8 cellular contexts compared by ENCODE assay signal in the genomic region with DNA sequence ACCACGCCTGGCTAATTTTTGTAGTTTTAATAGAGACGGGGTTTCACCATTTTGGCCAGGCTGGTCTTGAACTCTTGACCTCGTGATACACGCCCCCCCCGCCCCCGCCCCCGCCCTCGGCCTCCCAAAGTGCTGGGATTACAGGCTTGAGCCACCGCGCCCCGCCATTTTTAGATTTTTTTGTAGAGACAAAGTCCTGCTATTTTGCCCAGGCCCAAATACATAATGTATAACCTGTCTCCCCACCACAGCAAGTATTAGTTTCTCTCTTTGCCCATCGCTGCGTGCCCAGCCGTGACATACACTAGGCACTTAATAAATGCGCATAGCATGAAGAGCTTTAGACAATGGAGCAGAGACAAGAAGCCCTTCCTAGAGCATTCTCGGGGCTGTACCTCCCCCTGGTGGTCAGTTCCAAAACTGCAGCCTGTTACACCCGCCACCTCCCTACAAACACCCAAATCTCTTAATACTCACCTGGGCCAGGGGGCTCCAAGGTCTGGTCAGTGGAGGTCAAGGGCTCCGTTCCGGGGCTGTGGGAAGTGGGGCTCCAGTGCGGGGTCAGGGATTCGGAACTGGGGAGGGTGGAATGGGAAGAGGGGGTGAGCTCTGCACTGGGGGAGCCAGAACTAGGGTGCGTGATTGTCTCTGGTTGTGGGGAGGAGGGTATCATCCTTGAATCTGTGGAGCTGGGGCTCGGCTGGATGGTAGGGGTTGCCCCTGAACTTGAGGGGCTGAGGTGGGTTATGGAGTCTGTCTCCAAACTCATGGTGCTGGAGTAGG. TPM values are rescaled to one million over a fixed set of nuclear protein-coding genes. Genes with fewer than 3 reads are reported as not detected.
DNase-seq lines count a peak whose midpoint lies in the region; ATAC-seq and TF ChIP-seq lines count a peak whose summit lies in the region.

No MANE protein-coding gene starts in this region.

- H4K20me1 ChIP-seq in OCI-LY3 (ENCODE audit: insufficient read depth, low read length): no peaks in the 10 kb centered on the region

- no peaks in the 10 kb centered on the region for H3K9me3 ChIP-seq in CD8-positive, alpha-beta memory T cell (ENCODE audit: low read length)
- no peaks in the 10 kb centered on the region for H3K9me3 ChIP-seq in OCI-LY3 (ENCODE audit: insufficient read depth, low read length)

- H3K4me1 Mint-ChIP-seq in CD8-positive, alpha-beta memory T cell: peaks cover 0 to 1% (median 0%) of the 10 kb centered on the region in 3 donors
- H3K4me1 Mint-ChIP-seq in nephron progenitor cell: peaks cover 6% of the 10 kb centered on the region
- peaks cover 12% of the 10 kb centered on the region for H3K4me1 Mint-ChIP-seq in stimulated activated naive CD8-positive, alpha-beta T cell treated with anti-CD3 and anti-CD28 coated beads, Interleukin-15, Interleukin-2, amounts not matched to agents 100 ng/mL and 50 ng/mL, for 24 hours (ENCODE audit: low read depth)

- CTCF ChIA-PET in CD8-positive, alpha-beta memory T cell (lab: Charles Lee): interaction anchor here (0.6 to 11.8 kb wide), 35 partner anchors 8 to 248 kb away, joined by 3 to 116 read pairs (median 5); a partner anchor contains a TSS

- H3K4me2 ChIP-seq in OCI-LY3 (ENCODE audit: low read length): peak overlapping the region; percentile 36

- POLR2A ChIA-PET in CD8-positive, alpha-beta memory T cell (lab: Charles Lee): interaction anchor here (1.7 kb wide), 1 partner anchor 60 kb away, joined by 8 read pairs; no protein-coding TSS in a partner anchor

- peak; percentile 66 to 85 (median 72) for DNase-seq in CD8-positive, alpha-beta memory T cell
- DNase-seq in HT1080 (ENCODE audit: low read depth) (peak; percentile 72), activated T-cell treated with anti-CD3 and anti-CD28 coated beads for 4 hours (peak; percentile 82), fibroblast of gingiva (ENCODE audit: low read depth) (peak; percentile 39), nephron progenitor cell (peak; percentile 86)

- H2AFZ ChIP-seq in OCI-LY3 (ENCODE audit: low read depth, low read length): peak overlapping the region; percentile 82; the same call in 1 of the 2 replicates

- peaks cover 8% of the 10 kb centered on the region for H3K27me3 ChIP-seq in CD8-positive, alpha-beta memory T cell (ENCODE audit: insufficient read depth, low read length, poor library complexity, severe bottlenecking)
- peaks cover 8% of the 10 kb centered on the region; the same call in 1 of the 2 replicates for H3K27me3 ChIP-seq in OCI-LY3 (ENCODE audit: low read depth, low read length)

- H3K27ac Mint-ChIP-seq in CD8-positive, alpha-beta memory T cell: no peak overlapping the region
- H3K27ac Mint-ChIP-seq in nephron progenitor cell: no peak overlapping the region
- no peak overlapping the region for H3K27ac Mint-ChIP-seq in stimulated activated naive CD8-positive, alpha-beta T cell treated with anti-CD3 and anti-CD28 coated beads, Interleukin-15, Interleukin-2, amounts not matched to agents 100 ng/mL and 50 ng/mL, for 24 hours

- no peak overlapping the region for H3K4me3 ChIP-seq in CD8-positive, alpha-beta memory T cell (ENCODE audit: low read length)
- H3K4me3 ChIP-seq in OCI-LY3 (ENCODE audit: low read length): no peak overlapping the region; the same call in 1 of the 2 replicates

- no peaks in the 10 kb centered on the region for H3K79me2 ChIP-seq in OCI-LY3 (ENCODE audit: low read length)

- H3K4me3 Mint-ChIP-seq in CD8-positive, alpha-beta memory T cell: no peak overlapping the region
- H3K4me3 Mint-ChIP-seq in nephron progenitor cell: no peak overlapping the region
- H3K4me3 Mint-ChIP-seq in stimulated activated naive CD8-positive, alpha-beta T cell treated with anti-CD3 and anti-CD28 coated beads, Interleukin-15, Interleukin-2, amounts not matched to agents 100 ng/mL and 50 ng/mL, for 24 hours: peak overlapping the region; percentile 11

- H3K9me3 Mint-ChIP-seq in CD8-positive, alpha-beta memory T cell: no peaks in the 10 kb centered on the region
- no peaks in the 10 kb centered on the region for H3K9me3 Mint-ChIP-seq in nephron progenitor cell
- no peaks in the 10 kb centered on the region for H3K9me3 Mint-ChIP-seq in stimulated activated naive CD8-positive, alpha-beta T cell treated with anti-CD3 and anti-CD28 coated beads, Interleukin-15, Interleukin-2, amounts not matched to agents 100 ng/mL and 50 ng/mL, for 24 hours

- H3K36me3 ChIP-seq in CD8-positive, alpha-beta memory T cell (ENCODE audit: insufficient read depth, low read length): no peaks in the 10 kb centered on the region
- H3K36me3 ChIP-seq in OCI-LY3 (replicated peaks; ENCODE audit: low read depth, low read length): no peaks in the 10 kb centered on the region

- no peak overlapping the region for H3K9ac ChIP-seq in OCI-LY3 (ENCODE audit: low read length)

- H3K27ac ChIP-seq in CD8-positive, alpha-beta memory T cell (ENCODE audit: low read depth, low read length): no peak overlapping the region
- H3K27ac ChIP-seq in OCI-LY3 (ENCODE audit: low read length): no peak overlapping the region

- no peak for ATAC-seq in HG02763 (IDR thresholded peaks at IDR 0.05; ENCODE audit: unreplicated experiment)

- no peaks in the 10 kb centered on the region for H3K4me1 ChIP-seq in CD8-positive, alpha-beta memory T cell (ENCODE audit: insufficient read depth, low read length)
- peaks cover 28% of the 10 kb centered on the region for H3K4me1 ChIP-seq in OCI-LY3 (ENCODE audit: low read length)

- H3K27me3 Mint-ChIP-seq in CD8-positive, alpha-beta memory T cell: peaks cover 14 to 25% of the 10 kb centered on the region in 2 donors
- peaks cover 67% of the 10 kb centered on the region for H3K27me3 Mint-ChIP-seq in nephron progenitor cell (ENCODE audit: low read depth, poor library complexity)
- H3K27me3 Mint-ChIP-seq in stimulated activated naive CD8-positive, alpha-beta T cell treated with anti-CD3 and anti-CD28 coated beads, Interleukin-15, Interleukin-2, amounts not matched to agents 100 ng/mL and 50 ng/mL, for 24 hours: peaks cover 26% of the 10 kb centered on the region

- peak; percentile 98 for TF ChIP-seq CTCF in OCI-LY3 (IDR thresholded peaks at IDR 0.05; ENCODE audit: low read depth, low read length)
- peak; percentile 85 for TF ChIP-seq CTCF in nephron progenitor cell (IDR thresholded peaks at IDR 0.05)

- H3K36me3 Mint-ChIP-seq in CD8-positive, alpha-beta memory T cell: no peaks in the 10 kb centered on the region
- no peaks in the 10 kb centered on the region for H3K36me3 Mint-ChIP-seq in nephron progenitor cell (ENCODE audit: low read depth)
- H3K36me3 Mint-ChIP-seq in stimulated activated naive CD8-positive, alpha-beta T cell treated with anti-CD3 and anti-CD28 coated beads, Interleukin-15, Interleukin-2, amounts not matched to agents 100 ng/mL and 50 ng/mL, for 24 hours (ENCODE audit: low read depth): no peaks in the 10 kb centered on the region

RNA-seq across cellular contexts. Expression of a gene that starts 22.5 kb away (rescaled TPM):
- 1 to 10 TPM; 1.3 TPM for total RNA-seq in CD8-positive, alpha-beta memory T cell
- 0.31 TPM for polyA plus RNA-seq in CD8-positive, alpha-beta memory T cell
- not detected in 2 replicates for total RNA-seq in HT1080 (2014; rRNA removed; shearing (Covaris generic))
- not detected in 2 replicates for polyA plus RNA-seq in HT1080 (2015; cell fraction: cytosol; rRNA removed)
- polyA plus RNA-seq in HT1080 (2015; cell fraction: nucleus; rRNA removed): 0.15 TPM in 1 of 2 replicates, not detected in the other

RNA-seq across cellular contexts. Expression of a gene that starts 25.5 kb away (rescaled TPM):
- total RNA-seq in CD8-positive, alpha-beta memory T cell: not detected
- polyA plus RNA-seq in CD8-positive, alpha-beta memory T cell: not detected
- total RNA-seq in HT1080 (2014; rRNA removed; shearing (Covaris generic)): 0.13 TPM in 1 of 2 replicates, not detected in the other
- 0.07 and 0.08 TPM in 2 replicates for polyA plus RNA-seq in HT1080 (2015; cell fraction: cytosol; rRNA removed)
- polyA plus RNA-seq in HT1080 (2015; cell fraction: nucleus; rRNA removed): 0.34 and 0.48 TPM in 2 replicates

RNA-seq across cellular contexts. Expression of a gene that starts 29.6 kb away (rescaled TPM):
- 100 to 1,000 TPM; 300 to 327 TPM for total RNA-seq in CD8-positive, alpha-beta memory T cell
- 174 TPM for polyA plus RNA-seq in CD8-positive, alpha-beta memory T cell
- total RNA-seq in HT1080 (2014; rRNA removed; shearing (Covaris generic)): 55.4 and 64.5 TPM in 2 replicates
- 98.9 and 105 TPM in 2 replicates for polyA plus RNA-seq in HT1080 (2015; cell fraction: cytosol; rRNA removed)
- polyA plus RNA-seq in HT1080 (2015; cell fraction: nucleus; rRNA removed): 39.1 and 39.4 TPM in 2 replicates

RNA-seq across cellular contexts. Expression of a gene that starts 47.9 kb away (rescaled TPM):
- 1 to 10 TPM; 2.9 to 3.8 TPM for total RNA-seq in CD8-positive, alpha-beta memory T cell
- 0.59 TPM for polyA plus RNA-seq in CD8-positive, alpha-beta memory T cell
- 1.3 and 2.4 TPM in 2 replicates for total RNA-seq in HT1080 (2014; rRNA removed; shearing (Covaris generic))
- 0.53 and 1.2 TPM in 2 replicates for polyA plus RNA-seq in HT1080 (2015; cell fraction: cytosol; rRNA removed)
- 0.20 and 0.90 TPM in 2 replicates for polyA plus RNA-seq in HT1080 (2015; cell fraction: nucleus; rRNA removed)

RNA-seq across cellular contexts. Expression of a gene that starts 58.8 kb away (rescaled TPM):
- total RNA-seq in CD8-positive, alpha-beta memory T cell: 10 to 100 TPM; 24.2 to 24.6 TPM
- 12.6 TPM for polyA plus RNA-seq in CD8-positive, alpha-beta memory T cell
- total RNA-seq in HT1080 (2014; rRNA removed; shearing (Covaris generic)): 17.0 and 23.4 TPM in 2 replicates
- 11.5 and 12.9 TPM in 2 replicates for polyA plus RNA-seq in HT1080 (2015; cell fraction: cytosol; rRNA removed)
- 5.4 and 8.7 TPM in 2 replicates for polyA plus RNA-seq in HT1080 (2015; cell fraction: nucleus; rRNA removed)
